25 cellular contexts compared by ENCODE assay signal in the genomic region with DNA sequence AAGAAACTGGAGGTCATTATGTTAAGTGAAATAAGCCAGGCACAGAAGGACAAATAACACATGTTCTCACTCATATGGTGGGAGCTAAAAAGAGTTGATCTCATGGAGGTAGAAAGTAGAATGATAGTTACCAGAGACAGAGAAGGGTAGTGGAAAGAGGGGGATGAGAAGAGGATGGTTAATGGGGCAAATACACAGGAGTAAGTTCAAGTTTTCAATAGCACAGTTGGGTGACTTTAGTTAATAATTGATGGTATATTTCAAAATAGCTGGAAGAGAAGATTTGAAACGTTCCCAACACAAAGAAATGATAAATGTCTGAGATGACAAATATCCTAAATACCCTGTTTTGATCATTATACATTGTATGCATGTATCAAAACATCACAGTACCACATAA.
"Had no signal": no experiment of that assay in that cellular context is flagged by ENCODE, and none has a peak within 500 bp of the region (broad histone marks: within the 10 kb centered on the region; RNA-seq: fewer than 3 reads in every experiment).

No MANE protein-coding gene starts in this region.

- H3K36me3 ChIP-seq: adrenal gland, breast epithelium, SJSA1 had no signal

- ATAC-seq: activated CD8-positive, alpha-beta T cell treated with anti-CD3 and anti-CD28 coated beads for 36 hours; activated naive CD4-positive, alpha-beta T cell treated with anti-CD3 and anti-CD28 coated beads, Interleukin-2, amount 50 U/mL, for 72 hours; activated T-cell treated with anti-CD3 and anti-CD28 coated beads, Interleukin-2, amount 50 U/mL, for 72 hours; activated T-helper 17 cell treated with anti-CD3 and anti-CD28 coated beads, Interleukin-2, amount 50 U/mL, for 72 hours; body of pancreas; Panc1 had no signal

- H3K27me3 ChIP-seq: adrenal gland, body of pancreas, breast epithelium, SJSA1 had no signal

- H3K4me3 ChIP-seq: adrenal gland, body of pancreas, breast epithelium, SJSA1 had no signal

- DNase-seq: activated CD4-positive, alpha-beta T cell treated with anti-CD3 and anti-CD28 coated beads, Interleukin-2, amount 10 ng/mL, durations not matched to agents 24 days and 14 days; activated CD4-positive, alpha-beta T cell treated with anti-CD3 and anti-CD28 coated beads, Interleukin-2, amount 50 U/mL, for 4 hours; activated CD8-positive, alpha-beta T cell treated with anti-CD3 and anti-CD28 coated beads for 36 hours; activated effector memory CD4-positive, alpha-beta T cell treated with anti-CD3 and anti-CD28 coated beads, Interleukin-2, amount 50 U/mL, for 16 hours; activated naive CD4-positive, alpha-beta T cell treated with Interleukin-2 at 50 U/mL for 16 hours; activated T-cell treated with anti-CD3 and anti-CD28 coated beads, Interleukin-2, amount 50 U/mL, for 1 hour; activated T-cell treated with anti-CD3 and anti-CD28 coated beads, Interleukin-2, amount 50 U/mL, for 72 hours; adrenal gland; body of pancreas; MM.1S; MV-4-11; NCI-H1092; NCI-H1436 treated with DMSO at 0.1 percent for 48 hours; NCI-H1694 treated with DMSO at 0.1 percent for 48 hours; NCI-H2029; NCI-H345; NCI-H524 treated with DMSO at 0.1 percent for 48 hours; RPMI8226; SHP77 treated with DMSO at 0.1 percent for 48 hours; SK-N-SH had no signal
